Comparison of ENCODE assay signal across 1 cellular context in the genomic region with DNA sequence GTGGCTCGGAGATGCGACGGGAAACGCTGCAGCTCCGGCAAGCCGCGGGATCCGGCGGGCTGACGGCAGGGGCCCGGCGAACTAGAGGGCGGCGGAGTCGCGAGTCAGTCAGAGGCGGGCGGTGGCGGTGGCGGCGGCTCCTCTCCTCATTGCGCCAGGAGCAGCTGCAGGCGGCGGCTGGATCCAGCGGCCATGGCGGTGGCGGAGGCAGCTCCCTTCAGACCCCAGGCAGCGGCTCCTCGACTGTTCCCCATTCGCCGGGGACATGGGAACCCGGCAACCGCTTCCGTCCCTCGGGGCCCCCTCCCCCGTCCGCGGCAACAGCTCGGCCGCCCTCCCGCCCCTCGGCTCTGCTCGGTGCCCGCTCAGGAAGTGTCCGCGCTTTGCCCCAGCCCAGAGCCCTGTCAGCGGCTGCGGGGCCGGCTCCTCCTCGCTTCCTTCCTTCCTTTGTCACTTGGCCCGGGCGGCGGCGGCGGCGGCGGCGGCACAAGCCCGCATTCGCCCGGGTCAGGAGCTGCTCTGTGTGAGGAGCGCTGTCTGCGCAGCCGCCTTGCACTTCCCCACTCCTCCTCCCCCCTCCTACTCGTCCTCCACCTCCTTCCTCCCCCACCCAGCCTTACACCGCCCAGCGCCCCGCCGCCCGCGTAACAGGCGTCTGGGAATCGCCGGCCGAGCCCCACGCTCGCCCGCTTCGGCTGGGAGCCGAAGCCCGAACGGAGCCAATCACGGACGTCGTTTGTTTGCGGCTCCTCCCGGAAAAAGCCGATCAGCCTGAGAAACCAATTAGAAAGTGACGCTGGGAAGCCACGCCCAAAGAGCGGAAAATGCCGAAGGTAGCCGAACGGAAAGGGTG.
A peak's percentile ranks its signal among the peaks of the same experiment; 100 is the strongest.
TF ChIP-seq lines count a peak whose summit lies in the region.

GSK3B (minus strand) TSS at position 525 of the 853 bp plus-strand sequence. CDS start 1,013 bp downstream, outside the sequence.

TF ChIP-seq in HEK293, 187 proteins besides CTCF, POLR2A, EP300 and RAD21 (continued from another document):
- TF ChIP-seq, protein P1, sequence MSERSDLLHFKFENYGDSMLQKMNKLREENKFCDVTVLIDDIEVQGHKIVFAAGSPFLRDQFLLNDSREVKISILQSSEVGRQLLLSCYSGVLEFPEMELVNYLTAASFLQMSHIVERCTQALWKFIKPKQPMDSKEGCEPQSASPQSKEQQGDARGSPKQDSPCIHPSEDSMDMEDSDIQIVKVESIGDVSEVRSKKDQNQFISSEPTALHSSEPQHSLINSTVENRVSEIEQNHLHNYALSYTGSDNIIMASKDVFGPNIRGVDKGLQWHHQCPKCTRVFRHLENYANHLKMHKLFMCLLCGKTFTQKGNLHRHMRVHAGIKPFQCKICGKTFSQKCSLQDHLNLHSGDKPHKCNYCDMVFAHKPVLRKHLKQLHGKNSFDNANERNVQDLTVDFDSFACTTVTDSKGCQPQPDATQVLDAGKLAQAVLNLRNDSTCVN (tag by site-specific recombination; optimal IDR thresholded peaks at IDR 0.05) = peak; percentile 73
- TF ChIP-seq ZIC2 (tag by site-specific recombination; IDR thresholded peaks at IDR 0.05) = 0 out of 2 replicates have a peak, but pooled peaks have one; percentile 20
- TF ChIP-seq ZNF76 (tag by site-specific recombination; IDR thresholded peaks at IDR 0.05; ENCODE audit: borderline replicate concordance, low read depth) = peak; percentile 75; the same call in 1 of the 2 replicates
- peak; percentile 81; the same call in 1 of the 2 replicates for TF ChIP-seq ZFP37 (tag by site-specific recombination; IDR thresholded peaks at IDR 0.05)
- TF ChIP-seq KLF9 (tag by site-specific recombination; IDR thresholded peaks at IDR 0.05; ENCODE audit: low read depth) = 0 out of 2 replicates have a peak, but pooled peaks have one; percentile 8
- TF ChIP-seq EGR2 (tag by site-specific recombination; IDR thresholded peaks at IDR 0.05; ENCODE audit: low read depth) = peak; percentile 94
